21 cellular contexts compared by ENCODE assay signal in the genomic region with DNA sequence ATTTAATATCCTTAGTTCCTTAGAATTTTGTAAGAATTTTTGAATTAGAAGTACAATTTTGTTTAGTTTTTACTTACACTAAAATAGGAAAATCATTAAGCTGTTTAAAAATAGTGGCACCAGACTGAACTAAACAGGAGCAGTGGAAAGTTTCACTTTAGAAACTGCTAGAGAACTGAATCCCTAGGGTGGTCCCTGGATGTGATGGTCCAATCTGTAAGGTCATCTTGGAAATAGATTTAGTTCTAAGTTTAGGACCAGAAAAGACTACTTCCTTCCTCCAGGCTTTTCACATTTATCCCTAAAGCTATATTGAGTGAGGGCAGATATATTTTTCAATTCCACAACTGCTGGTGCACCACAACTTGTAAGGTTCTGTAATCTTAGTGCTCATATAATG. TPM values are rescaled to one million over a fixed set of nuclear protein-coding genes. Genes with fewer than 3 reads are reported as not detected.
DNase-seq lines count a peak whose midpoint lies in the region; ATAC-seq and TF ChIP-seq lines count a peak whose summit lies in the region.
"Had no signal": no experiment of that assay in that cellular context is flagged by ENCODE, and none has a peak within 500 bp of the region (broad histone marks: within the 10 kb centered on the region; RNA-seq: fewer than 3 reads in every experiment).

No MANE protein-coding gene starts in this region.

- H3K4me3 ChIP-seq in heart right ventricle = peak overlapping the region in 4 of 10 donors; percentile 6 to 32 (median 14)
- peak overlapping the region; percentile 17 for H3K4me3 ChIP-seq in WI38 (ENCODE audit: low read depth, low read length)
- no peak overlapping the region for H3K4me3 ChIP-seq in right atrium auricular region
- no peak overlapping the region for H3K4me3 ChIP-seq in subcutaneous abdominal adipose tissue (ENCODE audit: low read depth in 1 of 5, low read length in 5 of 5)
- no peak overlapping the region for H3K4me3 ChIP-seq in neural progenitor cell

- H3K9me3 Mint-ChIP-seq in neural progenitor cell = no peaks in the 10 kb centered on the region

- H3K27ac Mint-ChIP-seq in neural progenitor cell = no peak overlapping the region

- ATAC-seq in heart right ventricle (peak in 7 of 8 donors; percentile 41 to 81 (median 64)), Right ventricle myocardium inferior (no peak), GM19452 (IDR thresholded peaks at IDR 0.05; ENCODE audit: unreplicated experiment) (no peak), HG03342 (IDR thresholded peaks at IDR 0.05; ENCODE audit: unreplicated experiment) (no peak)
- ATAC-seq: Panc1 had no signal

- no peaks in the 10 kb centered on the region for H3K79me2 ChIP-seq in neural progenitor cell (ENCODE audit: low read depth)

- no peaks in the 10 kb centered on the region for H4K20me1 ChIP-seq in neural progenitor cell (ENCODE audit: low read depth)

- peak in 1 of 2 donors; percentile 38 for DNase-seq in heart right ventricle
- DNase-seq in Right ventricle myocardium inferior (ENCODE audit: missing footprints) = no peak
- no peak for DNase-seq in right atrium auricular region (ENCODE audit: low spot score)
- no peak for DNase-seq in neural progenitor cell (ENCODE audit: low spot score)
- DNase-seq: 8988T, COR-L47, DMS153, EL, KBM-7, NCI-H1092, NCI-H1694, NCI-H345, NCI-H748 treated with DMSO at 0.1 percent for 48 hours, SHP77 treated with DMSO at 0.1 percent for 48 hours had no signal

- H3K4me2 ChIP-seq in neural progenitor cell = no peak overlapping the region

- H3F3A ChIP-seq in neural progenitor cell (ENCODE audit: low read depth) = no peaks in the 10 kb centered on the region

- no peaks in the 10 kb centered on the region for H3K36me3 ChIP-seq in heart right ventricle
- H3K36me3 ChIP-seq in right atrium auricular region = no peaks in the 10 kb centered on the region
- no peaks in the 10 kb centered on the region for H3K36me3 ChIP-seq in subcutaneous abdominal adipose tissue (ENCODE audit: control insufficient read depth in 5 of 5, insufficient read depth in 5 of 5, low read length in 5 of 5)
- H3K36me3 ChIP-seq in neural progenitor cell = no peaks in the 10 kb centered on the region

- H3K4me3 Mint-ChIP-seq in neural progenitor cell = no peak overlapping the region
- H3K4me3 Mint-ChIP-seq: CD14-positive monocyte had no signal

- intact Hi-C loops in heart right ventricle (cut with DNase I) (loop anchor here in 1 of 10 donors (10.0 kb wide), 1 partner anchor 265 kb away; the partner anchor contains the start of gene GLCCI1), Right ventricle myocardium inferior (cut with DNase I) (no loop called here)

- no peaks in the 10 kb centered on the region for H3K27me3 Mint-ChIP-seq in neural progenitor cell (ENCODE audit: insufficient read depth, low read depth)

- H3K9ac ChIP-seq in subcutaneous abdominal adipose tissue (ENCODE audit: low read length in 5 of 5) (no peak overlapping the region), neural progenitor cell (no peak overlapping the region)

- H3K27me3 ChIP-seq in heart right ventricle (no peaks in the 10 kb centered on the region), right atrium auricular region (no peaks in the 10 kb centered on the region), subcutaneous abdominal adipose tissue (ENCODE audit: control insufficient read depth in 5 of 5, insufficient read depth in 4 of 5, low read length in 5 of 5) (no peaks in the 10 kb centered on the region), neural progenitor cell (no peaks in the 10 kb centered on the region)

- H3K4me1 Mint-ChIP-seq in neural progenitor cell = peaks cover 5% of the 10 kb centered on the region

- H3K4me1 ChIP-seq in heart right ventricle (peaks cover 9 to 93% (median 57%) of the 10 kb centered on the region in 9 donors), right atrium auricular region (peaks cover 0 to 49% of the 10 kb centered on the region in 2 donors), subcutaneous abdominal adipose tissue (ENCODE audit: control insufficient read depth in 5 of 5, insufficient read depth in 5 of 5, low read length in 5 of 5) (peaks cover 0 to 41% (median 17%) of the 10 kb centered on the region in 5 donors), neural progenitor cell (no peaks in the 10 kb centered on the region)

- peaks cover 1% of the 10 kb centered on the region for H3K36me3 Mint-ChIP-seq in neural progenitor cell

- H3K9me3 ChIP-seq in heart right ventricle (peaks cover 0 to 6% (median 0%) of the 10 kb centered on the region in 11 donors), right atrium auricular region (no peaks in the 10 kb centered on the region), subcutaneous abdominal adipose tissue (ENCODE audit: control insufficient read depth in 5 of 5, low read length in 5 of 5) (no peaks in the 10 kb centered on the region), neural progenitor cell (ENCODE audit: low read depth) (no peaks in the 10 kb centered on the region)

- no peak for TF ChIP-seq CTCF in heart right ventricle (IDR thresholded peaks at IDR 0.05)
- no peak for TF ChIP-seq CTCF in WI38 (IDR thresholded peaks at IDR 0.05; ENCODE audit: low read depth, low read length)
- no peak for TF ChIP-seq CTCF in right atrium auricular region (IDR thresholded peaks at IDR 0.05)
- no peak for TF ChIP-seq CTCF in neural progenitor cell (IDR thresholded peaks at IDR 0.05)

- peak overlapping the region in 9 of 10 donors; percentile 2 to 78 (median 59) for H3K27ac ChIP-seq in heart right ventricle
- peak overlapping the region; percentile 17 to 38 for H3K27ac ChIP-seq in right atrium auricular region
- peak overlapping the region; percentile 24 for H3K27ac ChIP-seq in subcutaneous abdominal adipose tissue (ENCODE audit: low read depth, low read length)
- no peak overlapping the region for H3K27ac ChIP-seq in neural progenitor cell
- H3K27ac ChIP-seq: HL-60 had no signal

- H2AFZ ChIP-seq in neural progenitor cell (replicated peaks) = no peak overlapping the region

RNA-seq across cellular contexts. Expression of gene RPA3, which starts 19.0 kb away (rescaled TPM):
- total RNA-seq in heart right ventricle = 10 to 100 TPM; 17.4 to 25.9 (median 22.9) TPM
- polyA plus RNA-seq in heart right ventricle = 10 to 100 TPM; 15.9 to 20.6 TPM
- total RNA-seq in Right ventricle myocardium inferior = 26.8 TPM
- total RNA-seq in right atrium auricular region = 10 to 100 TPM; 15.6 to 18.0 TPM
- 67.4 and 128 TPM in 2 replicates for total RNA-seq in neural progenitor cell (ENCODE audit: low replicate concordance)

RNA-seq across cellular contexts. Expression of gene UMAD1, which starts 58.8 kb away (rescaled TPM):
- total RNA-seq in heart right ventricle (10 to 100 TPM; 13.4 to 24.7 (median 18.0) TPM), Right ventricle myocardium inferior (13.3 TPM), right atrium auricular region (10 to 100 TPM in 1 of 2 donors, 1 to 10 TPM in 1; 9.2 to 17.7 TPM), neural progenitor cell (ENCODE audit: low replicate concordance) (16.6 and 23.0 TPM in 2 replicates)
- 1 to 10 TPM; 3.5 to 7.9 TPM for polyA plus RNA-seq in heart right ventricle

Comparison
In these comparisons a context has a peak if more than half of its experiments do, and no peak if none do; other contexts are left out.
1. ATAC-seq: peak in heart right ventricle (7 of 8); none in Right ventricle myocardium inferior (single experiment), GM19452 (single experiment) and HG03342 (single experiment).